8 cellular contexts compared by ENCODE assay signal in genomic region chr17:50149099-50149424, GRCh38. TPM values are rescaled to one million over a fixed set of nuclear protein-coding genes. Genes with fewer than 3 reads are reported as not detected.
DNase-seq lines count a peak whose midpoint lies in the region; ATAC-seq and TF ChIP-seq lines count a peak whose summit lies in the region.

No MANE protein-coding gene starts in this region.

- CTCF ChIA-PET in activated naive CD4-positive, alpha-beta T cell treated with anti-CD3 and anti-CD28 coated beads, Interleukin-2, amount 10 ng/mL, durations not matched to agents 7 days and 5 days (lab: Charles Lee), result interaction anchor here (1.9 to 5.9 kb wide), 2 partner anchors 10 to 12 kb away, joined by 16 to 55 read pairs; no protein-coding TSS in a partner anchor

- no peak for TF ChIP-seq CTCF in ascending aorta (IDR thresholded peaks at IDR 0.05)
- TF ChIP-seq CTCF in lower lobe of right lung (IDR thresholded peaks at IDR 0.05), result no peak

- H3K27me3 Mint-ChIP-seq in activated naive CD4-positive, alpha-beta T cell treated with anti-CD3 and anti-CD28 coated beads, Interleukin-2, amount 10 ng/mL, durations not matched to agents 7 days and 5 days, result peaks cover 8% of the 10 kb centered on the region

- peak overlapping the region; percentile 72 for H3K27ac Mint-ChIP-seq in activated naive CD4-positive, alpha-beta T cell treated with anti-CD3 and anti-CD28 coated beads, Interleukin-2, amount 10 ng/mL, durations not matched to agents 7 days and 5 days
- peak overlapping the region in 1 of 2 donors; percentile 85 for H3K27ac Mint-ChIP-seq in activated naive CD4-positive, alpha-beta T cell treated with anti-CD3 and anti-CD28 coated beads, Interleukin-2, amount 50 U/mL, for 72 hours

- no peaks in the 10 kb centered on the region for H3K9me3 ChIP-seq in ascending aorta
- H3K9me3 ChIP-seq in lower lobe of right lung, result no peaks in the 10 kb centered on the region

- H3K9me3 Mint-ChIP-seq in activated naive CD4-positive, alpha-beta T cell treated with anti-CD3 and anti-CD28 coated beads, Interleukin-2, amount 10 ng/mL, durations not matched to agents 7 days and 5 days, result no peaks in the 10 kb centered on the region
- no peaks in the 10 kb centered on the region for H3K9me3 Mint-ChIP-seq in activated naive CD4-positive, alpha-beta T cell treated with anti-CD3 and anti-CD28 coated beads, Interleukin-2, amount 50 U/mL, for 72 hours

- ATAC-seq in activated naive CD4-positive, alpha-beta T cell treated with anti-CD3 and anti-CD28 coated beads, Interleukin-2, amount 50 U/mL, for 72 hours, result no peak
- no peak for ATAC-seq in lower lobe of right lung
- ATAC-seq in HG03039 (IDR thresholded peaks at IDR 0.05; ENCODE audit: unreplicated experiment), result no peak

- DNase-seq in activated naive CD4-positive, alpha-beta T cell treated with anti-CD3 and anti-CD28 coated beads, Interleukin-2, amount 10 ng/mL, durations not matched to agents 7 days and 5 days, result no peak
- DNase-seq in activated naive CD4-positive, alpha-beta T cell treated with anti-CD3 and anti-CD28 coated beads, Interleukin-2, amount 50 U/mL, for 72 hours (ENCODE audit: low spot score in 2 of 2), result no peak
- no peak for DNase-seq in ascending aorta (ENCODE audit: low spot score in 2 of 2)
- no peak for DNase-seq in lower lobe of right lung
- DNase-seq in NCI-H1092 treated with DMSO at 0.1 percent for 48 hours (lab: John Stamatoyannopoulos, UW), result no peak
- DNase-seq in glomerular visceral epithelial cell (ENCODE audit: extremely low spot score), result no peak

- H3K27ac ChIP-seq in ascending aorta (peak overlapping the region; percentile 89 to 93), lower lobe of right lung (peak overlapping the region; percentile 86), urinary bladder (ENCODE audit: low read depth) (peak overlapping the region; percentile 72)

- H3K36me3 Mint-ChIP-seq in activated naive CD4-positive, alpha-beta T cell treated with anti-CD3 and anti-CD28 coated beads, Interleukin-2, amount 10 ng/mL, durations not matched to agents 7 days and 5 days, result peaks cover 33% of the 10 kb centered on the region
- H3K36me3 Mint-ChIP-seq in activated naive CD4-positive, alpha-beta T cell treated with anti-CD3 and anti-CD28 coated beads, Interleukin-2, amount 50 U/mL, for 72 hours, result peaks cover 29% of the 10 kb centered on the region in 2 donors

- WGBS in urinary bladder, result under 1% methylated on average over 28 of the region's 28 CpGs

- H3K36me3 ChIP-seq in ascending aorta, result peaks cover 13 to 15% of the 10 kb centered on the region in 2 donors
- H3K36me3 ChIP-seq in lower lobe of right lung, result peaks cover 28% of the 10 kb centered on the region
- peaks cover 2% of the 10 kb centered on the region for H3K36me3 ChIP-seq in urinary bladder (ENCODE audit: insufficient read depth)

- peak overlapping the region; percentile 94 for H3K4me3 Mint-ChIP-seq in activated naive CD4-positive, alpha-beta T cell treated with anti-CD3 and anti-CD28 coated beads, Interleukin-2, amount 10 ng/mL, durations not matched to agents 7 days and 5 days

- no peaks in the 10 kb centered on the region for H3K27me3 ChIP-seq in ascending aorta
- no peaks in the 10 kb centered on the region for H3K27me3 ChIP-seq in lower lobe of right lung (ENCODE audit: low read depth)

- intact Hi-C loops in ascending aorta (cut with DNase I) (loop anchor here (5.0 kb wide), 3 partner anchors 37 to 52 kb away; partner anchors contain the start of gene PDK2), lower lobe of right lung (cut with DNase I) (no loop called here)

- H3K4me3 ChIP-seq in ascending aorta (peak overlapping the region; percentile 73 to 76), lower lobe of right lung (peak overlapping the region; percentile 78), urinary bladder (ENCODE audit: low read depth, low read length) (peak overlapping the region; percentile 83)

- H3K4me1 ChIP-seq in ascending aorta (peaks cover 29 to 49% of the 10 kb centered on the region in 2 donors), lower lobe of right lung (peaks cover 64% of the 10 kb centered on the region), urinary bladder (ENCODE audit: insufficient read depth) (no peaks in the 10 kb centered on the region)

- peaks cover 59% of the 10 kb centered on the region for H3K4me1 Mint-ChIP-seq in activated naive CD4-positive, alpha-beta T cell treated with anti-CD3 and anti-CD28 coated beads, Interleukin-2, amount 10 ng/mL, durations not matched to agents 7 days and 5 days

RNA-seq across cellular contexts. Expression of gene PPP1R9B, which starts 1.4 kb away (rescaled TPM):
- total RNA-seq in activated naive CD4-positive, alpha-beta T cell treated with anti-CD3 and anti-CD28 coated beads, Interleukin-2, amount 50 U/mL, for 72 hours, result 100 to 1,000 TPM in 1 of 2 donors, 10 to 100 TPM in 1; 74.4 to 112 TPM
- total RNA-seq in ascending aorta, result 63.5 TPM
- 92.6 TPM for total RNA-seq in lower lobe of right lung
- total RNA-seq in urinary bladder, result 16.6 TPM
- polyA plus RNA-seq in urinary bladder, result 29.6 TPM

RNA-seq across cellular contexts. Expression of gene SGCA, which starts 16.7 kb away (rescaled TPM):
- total RNA-seq in activated naive CD4-positive, alpha-beta T cell treated with anti-CD3 and anti-CD28 coated beads, Interleukin-2, amount 50 U/mL, for 72 hours, result under 1 TPM; 0.31 to 0.41 TPM
- 78.5 TPM for total RNA-seq in ascending aorta
- total RNA-seq in lower lobe of right lung, result 9.1 TPM
- total RNA-seq in urinary bladder, result 15.4 TPM
- polyA plus RNA-seq in urinary bladder, result 89.1 TPM

RNA-seq across cellular contexts. Expression of gene SAMD14, which starts 19.1 kb away (rescaled TPM):
- 1 to 10 TPM; 1.3 to 4.4 TPM for total RNA-seq in activated naive CD4-positive, alpha-beta T cell treated with anti-CD3 and anti-CD28 coated beads, Interleukin-2, amount 50 U/mL, for 72 hours
- total RNA-seq in ascending aorta (3.2 TPM), lower lobe of right lung (9.2 TPM), urinary bladder (2.2 TPM)
- polyA plus RNA-seq in urinary bladder, result 3.7 TPM

RNA-seq across cellular contexts. Expression of gene COL1A1, which starts 52.4 kb away (rescaled TPM):
- 1 to 10 TPM in 1 of 2 donors, under 1 TPM in 1; 0.48 to 3.0 TPM for total RNA-seq in activated naive CD4-positive, alpha-beta T cell treated with anti-CD3 and anti-CD28 coated beads, Interleukin-2, amount 50 U/mL, for 72 hours
- total RNA-seq in ascending aorta (547 TPM), lower lobe of right lung (142 TPM), urinary bladder (5,262 TPM)
- polyA plus RNA-seq in urinary bladder, result 802 TPM

RNA-seq across cellular contexts. Expression of gene PDK2, which starts 53.9 kb away (rescaled TPM):
- total RNA-seq in activated naive CD4-positive, alpha-beta T cell treated with anti-CD3 and anti-CD28 coated beads, Interleukin-2, amount 50 U/mL, for 72 hours, result 10 to 100 TPM; 14.3 to 18.7 TPM
- total RNA-seq in ascending aorta, result 73.5 TPM
- total RNA-seq in lower lobe of right lung, result 35.7 TPM
- total RNA-seq in urinary bladder, result 15.9 TPM
- 55.0 TPM for polyA plus RNA-seq in urinary bladder
